Comparison of ENCODE assay signal across 16 cellular contexts in genomic region chr2:100367163-100367562, GRCh38. TPM values are rescaled to one million over a fixed set of nuclear protein-coding genes. Genes with fewer than 3 reads are reported as not detected.
DNase-seq lines count a peak whose midpoint lies in the region; ATAC-seq and TF ChIP-seq lines count a peak whose summit lies in the region.
"Had no signal": no experiment of that assay in that cellular context is flagged by ENCODE, and none has a peak within 500 bp of the region (broad histone marks: within the 10 kb centered on the region; RNA-seq: fewer than 3 reads in every experiment).

No MANE protein-coding gene starts in this region.

- no peak overlapping the region for H3T11ph ChIP-seq in H9 (ENCODE audit: low read length)

- peaks cover 14 to 44% (median 17%) of the 10 kb centered on the region in 3 experiments for H3K36me3 Mint-ChIP-seq in H9 (ENCODE audit: insufficient read depth in 1 of 3, low read depth in 3 of 3)
- H3K36me3 Mint-ChIP-seq in progenitor cell of endocrine pancreas (ENCODE audit: insufficient read depth), result no peaks in the 10 kb centered on the region

- no peak overlapping the region for H3K18ac ChIP-seq in H9 (ENCODE audit: insufficient read length, low read depth, low read length)

- TF ChIP-seq POLR2A in NB4 (IDR thresholded peaks at IDR 0.05; ENCODE audit: extremely low read depth, insufficient read length), result no peak

- H3K27ac ChIP-seq in H9 (ENCODE audit: insufficient read length, low read depth, low read length) (no peak overlapping the region), aorta (ENCODE audit: low read depth in 1 of 2, low read length in 2 of 2) (no peak overlapping the region)
- H3K27ac ChIP-seq: PC-9, SK-N-MC had no signal

- H3K4me1 ChIP-seq in H9 (ENCODE audit: insufficient read depth, low read length), result no peaks in the 10 kb centered on the region; the same call in 1 of the 2 replicates
- peaks cover 14% of the 10 kb centered on the region for H3K4me1 ChIP-seq in adipocyte (ENCODE audit: control insufficient read depth, insufficient read depth, low read length)
- H3K4me1 ChIP-seq in aorta (ENCODE audit: control insufficient read depth in 1 of 2, insufficient read depth in 2 of 2, low read length in 2 of 2), result no peaks in the 10 kb centered on the region

- no peak overlapping the region for H2AK5ac ChIP-seq in H9 (ENCODE audit: insufficient read length, low read length)

- H2BK5ac ChIP-seq in H9 (ENCODE audit: insufficient read length, low read length), result no peak overlapping the region

- H3K23ac ChIP-seq in H9 (ENCODE audit: insufficient read length, low read depth, low read length), result no peak overlapping the region

- H2BK20ac ChIP-seq in H9 (ENCODE audit: low read depth, low read length, poor library complexity, severe bottlenecking), result no peak overlapping the region

- no peak for ATAC-seq in HG02840 (IDR thresholded peaks at IDR 0.05; ENCODE audit: low FRiP score, unreplicated experiment)
- no peak for ATAC-seq in GM21825 (IDR thresholded peaks at IDR 0.05; ENCODE audit: unreplicated experiment)
- ATAC-seq in aorta (ENCODE audit: low FRiP score), result no peak

- no peak overlapping the region for H3K4me2 ChIP-seq in H9 (ENCODE audit: insufficient read depth, insufficient read length, low read length)
- H3K4me2 ChIP-seq: PC-9 had no signal

- no peaks in the 10 kb centered on the region for H3K36me3 ChIP-seq in adipocyte (ENCODE audit: control insufficient read depth, insufficient read depth, low read length, severe bottlenecking)
- no peaks in the 10 kb centered on the region for H3K36me3 ChIP-seq in aorta (ENCODE audit: control insufficient read depth in 1 of 2, insufficient read depth in 2 of 2, low read length in 1 of 2)

- H4K20me1 ChIP-seq in H9 (ENCODE audit: control insufficient read depth, insufficient read depth, insufficient read length), result no peaks in the 10 kb centered on the region

- no peak overlapping the region for H2BK120ac ChIP-seq in H9 (ENCODE audit: low read depth, low read length, poor library complexity, severe bottlenecking)

- no peaks in the 10 kb centered on the region for H3K79me1 ChIP-seq in H9 (ENCODE audit: insufficient read depth, low read depth, low read length, poor library complexity, severe bottlenecking)

- H2AFZ ChIP-seq in H9 (ENCODE audit: low read length), result no peak overlapping the region
- H2AFZ ChIP-seq: PC-9 had no signal

- DNase-seq in H9 (no peak), NB4 (ENCODE audit: low read depth) (peak; percentile 40), adipocyte (ENCODE audit: low read depth) (peak; percentile 1), progenitor cell of endocrine pancreas (ENCODE audit: low spot score, unreplicated experiment) (no peak), aorta (no peak)
- DNase-seq: COR-L47, HCEC 1CT, NCI-H1417, NCI-H187 treated with DMSO at 0.1 percent for 48 hours, NCI-H345, NCI-H526 treated with DMSO at 0.1 percent for 48 hours had no signal

- no peaks in the 10 kb centered on the region for H3K27me3 ChIP-seq in H9 (ENCODE audit: insufficient read depth, low read length)
- peaks cover 10% of the 10 kb centered on the region for H3K27me3 ChIP-seq in adipocyte (replicated peaks; ENCODE audit: control insufficient read depth, insufficient read depth, low read length)
- no peaks in the 10 kb centered on the region for H3K27me3 ChIP-seq in aorta (ENCODE audit: control insufficient read depth in 1 of 2, insufficient read depth in 2 of 2, low read length in 1 of 2)

- no peak overlapping the region for H3K14ac ChIP-seq in H9 (ENCODE audit: insufficient read depth, low read length)

- H3K27me3 Mint-ChIP-seq in H9 (ENCODE audit: low read depth) (no peaks in the 10 kb centered on the region), progenitor cell of endocrine pancreas (no peaks in the 10 kb centered on the region)

- no peak overlapping the region for H3K56ac ChIP-seq in H9 (ENCODE audit: insufficient read length, low read depth, low read length)

- H3K4me1 Mint-ChIP-seq in H9 (peaks cover 32 to 35% of the 10 kb centered on the region in 2 experiments), progenitor cell of endocrine pancreas (ENCODE audit: low read depth) (peaks cover 4% of the 10 kb centered on the region)

- H3K9me3 ChIP-seq in H9 (ENCODE audit: control insufficient read depth, low read depth, low read length) (no peaks in the 10 kb centered on the region), adipocyte (ENCODE audit: control insufficient read depth, low read length) (peaks cover 25% of the 10 kb centered on the region), aorta (ENCODE audit: control insufficient read depth, low read length) (peaks cover 1% of the 10 kb centered on the region)

- no peak overlapping the region for H2BK12ac ChIP-seq in H9 (ENCODE audit: insufficient read length, low read depth, low read length)

- no peak overlapping the region for H3K4me3 Mint-ChIP-seq in H9
- H3K4me3 Mint-ChIP-seq in progenitor cell of endocrine pancreas (ENCODE audit: low read depth), result no peak overlapping the region

- no peaks in the 10 kb centered on the region for H3K79me2 ChIP-seq in H9 (ENCODE audit: insufficient read depth, low read length)

- no peak overlapping the region for H4K5ac ChIP-seq in H9 (ENCODE audit: insufficient read length, low read depth, low read length)

- H3K4me3 ChIP-seq in NB4 (ENCODE audit: low read depth, low read length), result no peak overlapping the region
- H3K4me3 ChIP-seq in adipocyte (ENCODE audit: low read length), result no peak overlapping the region
- no peak overlapping the region for H3K4me3 ChIP-seq in aorta (ENCODE audit: low read length in 2 of 2)
- H3K4me3 ChIP-seq: PC-9, SK-N-MC had no signal

- H3K9ac ChIP-seq in H9 (ENCODE audit: extremely low read depth, insufficient read length, low read length) (no peak overlapping the region), adipocyte (ENCODE audit: low read length) (no peak overlapping the region)

- no peaks in the 10 kb centered on the region for H3K23me2 ChIP-seq in H9 (ENCODE audit: insufficient read length, low read depth, low read length, poor library complexity, severe bottlenecking)

- no peak overlapping the region for H2BK15ac ChIP-seq in H9 (ENCODE audit: low read depth, low read length)

- H4K91ac ChIP-seq in H9 (ENCODE audit: insufficient read length, low read depth, low read length), result no peak overlapping the region

- no peak overlapping the region for H4K8ac ChIP-seq in H9 (replicated peaks; ENCODE audit: insufficient read length, low read depth, low read length)

- intact Hi-C loops in aorta (cut with DNase I), result no loop called here

- peaks cover 33 to 38% of the 10 kb centered on the region in 2 experiments for H3K9me3 Mint-ChIP-seq in H9
- peaks cover 25% of the 10 kb centered on the region for H3K9me3 Mint-ChIP-seq in progenitor cell of endocrine pancreas (ENCODE audit: low read depth)

- WGBS in H9 (ENCODE audit: extremely low coverage, insufficient read length, low lambda C conversion rate), result no CpG with 5 or more reads among the region's 1 CpG
- WGBS in aorta, 2 donors, result 91 to 100% methylated on average over 1 of the region's 1 CpG

- H3K27ac Mint-ChIP-seq in H9 (peak overlapping the region in 2 of 3 experiments; percentile 9 to 55; a peak in 1 of 7 replicates), progenitor cell of endocrine pancreas (peak overlapping the region; percentile 62)

- TF ChIP-seq CTCF in H9 (conservative IDR thresholded peaks at IDR 0.05) (no peak), NB4 (IDR thresholded peaks at IDR 0.05; ENCODE audit: low read depth, low read length) (no peak), progenitor cell of endocrine pancreas (IDR thresholded peaks at IDR 0.05; ENCODE audit: unreplicated experiment) (no peak)

- H3K4ac ChIP-seq in H9 (ENCODE audit: low read depth, low read length), result no peak overlapping the region

RNA-seq across cellular contexts. Expression of gene LONRF2, which starts 44.9 kb away (rescaled TPM):
- total RNA-seq in H9 (2021), result 2.4 and 2.7 TPM in 2 replicates
- 8.4 and 9.2 TPM in 2 replicates for total RNA-seq in progenitor cell of endocrine pancreas
- 10 to 100 TPM; 10.3 to 10.9 TPM for total RNA-seq in aorta
- polyA plus RNA-seq in aorta, result under 1 TPM; 0.43 to 0.75 TPM
- total RNA-seq: MCF 10A, PC-9 had no signal

RNA-seq across cellular contexts. Expression of gene CHST10, which starts 50.3 kb away (rescaled TPM):
- 29.7 and 29.8 TPM in 2 replicates for total RNA-seq in H9 (2021)
- total RNA-seq in progenitor cell of endocrine pancreas, result 22.1 TPM in 2 replicates
- total RNA-seq in aorta, result 1 to 10 TPM; 6.0 to 6.7 TPM
- polyA plus RNA-seq in aorta, result 1 to 10 TPM; 2.1 to 3.9 TPM
- total RNA-seq: PC-9 had no signal

Comparison
In these comparisons a context has a peak if more than half of its experiments do, and no peak if none do; other contexts are left out.
1. DNase-seq: peak in NB4 (single experiment) and adipocyte (single experiment); none in H9 (single experiment), progenitor cell of endocrine pancreas (single experiment) and aorta (0 of 2).